In the genomic region with DNA sequence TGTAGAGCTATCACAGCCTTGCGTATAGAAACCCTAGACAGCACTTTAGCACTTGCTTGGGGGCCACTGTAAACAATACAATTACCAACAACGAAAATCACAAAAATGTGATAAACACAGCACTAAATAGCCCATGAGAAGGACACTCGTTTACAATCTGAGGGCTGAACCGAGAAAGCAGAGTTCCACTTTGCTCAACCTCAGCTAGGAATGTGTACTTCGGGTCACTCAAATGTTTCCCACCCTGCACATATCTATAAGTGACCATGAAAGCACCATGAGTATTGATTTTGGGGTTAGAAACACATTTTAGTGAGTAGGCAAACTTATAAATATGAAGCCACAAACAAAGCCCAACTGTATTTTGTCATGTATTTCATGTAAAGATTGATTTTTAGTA, we compare ENCODE assay signal across 38 cellular contexts.
"Had no signal": no experiment of that assay in that cellular context is flagged by ENCODE, and none has a peak within 500 bp of the region (broad histone marks: within the 10 kb centered on the region; RNA-seq: fewer than 3 reads in every experiment).

No MANE protein-coding gene starts in this region.

- ATAC-seq: activated naive CD4-positive, alpha-beta T cell treated with anti-CD3 and anti-CD28 coated beads, Interleukin-2, amount 50 U/mL, for 72 hours; activated naive CD8-positive, alpha-beta T cell treated with anti-CD3 and anti-CD28 coated beads, Interleukin-2, amount 50 U/mL, for 24 hours; activated T-cell treated with anti-CD3 and anti-CD28 coated beads, Interleukin-2, amount 50 U/mL, for 4 hours; activated T-cell treated with anti-CD3 and anti-CD28 coated beads, Interleukin-2, amount 50 U/mL, for 72 hours; activated T-helper 17 cell treated with anti-CD3 and anti-CD28 coated beads, Interleukin-2, amount 50 U/mL, for 72 hours; body of pancreas had no signal

- H3K4me3 Mint-ChIP-seq: activated naive CD4-positive, alpha-beta T cell treated with anti-CD3 and anti-CD28 coated beads for 36 hours; activated naive CD4-positive, alpha-beta T cell treated with anti-CD3 and anti-CD28 coated beads, Interleukin-2, amount 10 ng/mL, durations not matched to agents 7 days and 5 days; activated naive CD4-positive, alpha-beta T cell treated with anti-CD3 and anti-CD28 coated beads, Interleukin-2, amount 50 U/mL, for 24 hours; activated naive CD8-positive, alpha-beta T cell; activated naive CD8-positive, alpha-beta T cell treated with anti-CD3 and anti-CD28 coated beads for 36 hours; activated naive CD8-positive, alpha-beta T cell treated with anti-CD3 and anti-CD28 coated beads, Interleukin-2, amount 10 ng/mL, durations not matched to agents 7 days and 5 days; activated naive CD8-positive, alpha-beta T cell treated with anti-CD3 and anti-CD28 coated beads, Interleukin-2, amount 50 U/mL, for 24 hours; activated T-cell treated with anti-CD3 and anti-CD28 coated beads, Interleukin-2, amount 50 U/mL, for 24 hours; activated T-cell treated with anti-CD3 and anti-CD28 coated beads, Interleukin-2, amount 50 U/mL, for 4 hours; activated T-cell treated with anti-CD3 and anti-CD28 coated beads, Interleukin-2, amount 50 U/mL, for 72 hours; activated T-helper 1 cell treated with anti-CD3 and anti-CD28 coated beads, Interleukin-12 subunit alpha, Interleukin-12 subunit beta, Interleukin-2, Interleukin-4 antibody, amounts not matched to agents 30 ng/mL and 10 ng/mL and 1 ng/mL, durations not matched to agents 14 hours and 24 hours and 36 hours; activated T-helper 17 cell treated with anti-CD3 and anti-CD28 coated beads, Interleukin-2, amount 50 U/mL, for 72 hours; brain; central memory CD8-positive, alpha-beta T cell had no signal

- H3K27ac ChIP-seq: adrenal gland, ascending aorta, body of pancreas, brain microvascular endothelial cell, breast epithelium, cardiac muscle cell had no signal

- H3K36me3 ChIP-seq: adrenal gland, ascending aorta, brain microvascular endothelial cell, breast epithelium, cardiac muscle cell had no signal

- DNase-seq: activated effector memory CD4-positive, alpha-beta T cell treated with anti-CD3 and anti-CD28 coated beads, Interleukin-2, amount 50 U/mL, for 16 hours; activated effector memory CD4-positive, alpha-beta T cell treated with Interleukin-2 at 50 U/mL for 16 hours; activated gamma-delta T cell; activated gamma-delta T cell treated with Interleukin-2 at 50 U/mL for 16 hours; activated naive CD4-positive, alpha-beta T cell treated with anti-CD3 and anti-CD28 coated beads for 36 hours; activated naive CD4-positive, alpha-beta T cell treated with anti-CD3 and anti-CD28 coated beads, Interleukin-2, amount 10 ng/mL, durations not matched to agents 7 days and 5 days; activated naive CD4-positive, alpha-beta T cell treated with anti-CD3 and anti-CD28 coated beads, Interleukin-2, amount 50 U/mL, for 16 hours; activated naive CD4-positive, alpha-beta T cell treated with Interleukin-2 at 50 U/mL for 16 hours; activated naive CD8-positive, alpha-beta T cell treated with anti-CD3 and anti-CD28 coated beads for 36 hours; activated naive CD8-positive, alpha-beta T cell treated with anti-CD3 and anti-CD28 coated beads, Interleukin-2, amount 10 ng/mL, durations not matched to agents 7 days and 5 days; activated naive CD8-positive, alpha-beta T cell treated with anti-CD3 and anti-CD28 coated beads, Interleukin-2, amount 50 U/mL, for 24 hours; activated T-cell treated with anti-CD3 and anti-CD28 coated beads, Interleukin-2, amount 50 U/mL, for 1 hour; activated T-cell treated with anti-CD3 and anti-CD28 coated beads, Interleukin-2, amount 50 U/mL, for 24 hours; activated T-cell treated with anti-CD3 and anti-CD28 coated beads, Interleukin-2, amount 50 U/mL, for 4 hours; activated T-cell treated with anti-CD3 and anti-CD28 coated beads, Interleukin-2, amount 50 U/mL, for 48 hours; activated T-cell treated with anti-CD3 and anti-CD28 coated beads, Interleukin-2, amount 50 U/mL, for 72 hours; adrenal gland; amniotic stem cell; amygdala; anterior cingulate cortex; aorta; body of pancreas; brain microvascular endothelial cell; caudate nucleus; central memory CD4-positive, alpha-beta T cell; cerebellar nuclear complex had no signal

- FAIRE-seq: astrocyte had no signal

- H3K27ac Mint-ChIP-seq: activated naive CD4-positive, alpha-beta T cell treated with anti-CD3 and anti-CD28 coated beads for 36 hours; activated naive CD4-positive, alpha-beta T cell treated with anti-CD3 and anti-CD28 coated beads, Interleukin-2, amount 10 ng/mL, durations not matched to agents 7 days and 5 days; activated naive CD4-positive, alpha-beta T cell treated with anti-CD3 and anti-CD28 coated beads, Interleukin-2, amount 50 U/mL, for 24 hours; activated naive CD4-positive, alpha-beta T cell treated with anti-CD3 and anti-CD28 coated beads, Interleukin-2, amount 50 U/mL, for 72 hours; activated naive CD8-positive, alpha-beta T cell; activated naive CD8-positive, alpha-beta T cell treated with anti-CD3 and anti-CD28 coated beads for 36 hours; activated naive CD8-positive, alpha-beta T cell treated with anti-CD3 and anti-CD28 coated beads, Interleukin-2, amount 10 ng/mL, durations not matched to agents 7 days and 5 days; activated naive CD8-positive, alpha-beta T cell treated with anti-CD3 and anti-CD28 coated beads, Interleukin-2, amount 50 U/mL, for 24 hours; activated T-cell treated with anti-CD3 and anti-CD28 coated beads, Interleukin-2, amount 50 U/mL, for 24 hours; activated T-cell treated with anti-CD3 and anti-CD28 coated beads, Interleukin-2, amount 50 U/mL, for 72 hours; activated T-helper 1 cell treated with anti-CD3 and anti-CD28 coated beads, Interleukin-12 subunit alpha, Interleukin-12 subunit beta, Interleukin-2, Interleukin-4 antibody, amounts not matched to agents 30 ng/mL and 10 ng/mL and 1 ng/mL, durations not matched to agents 14 hours and 24 hours and 36 hours; activated T-helper 17 cell treated with anti-CD3 and anti-CD28 coated beads, Interleukin-2, amount 50 U/mL, for 72 hours; activated T-helper 2 cell treated with anti-CD3 and anti-CD28 coated beads, Interferon-gamma antibody, Interleukin-2, Interleukin-4, amounts not matched to agents 10 μg/mL and 5 μg/mL and 100 μg/mL, durations not matched to agents 14 hours and 24 hours and 36 hours; brain had no signal

- H3K27me3 ChIP-seq: adrenal gland, ascending aorta, body of pancreas, brain microvascular endothelial cell, breast epithelium, cardiac muscle cell had no signal

- H3K9me3 Mint-ChIP-seq: activated naive CD4-positive, alpha-beta T cell treated with anti-CD3 and anti-CD28 coated beads for 36 hours; activated naive CD4-positive, alpha-beta T cell treated with anti-CD3 and anti-CD28 coated beads, Interleukin-2, amount 10 ng/mL, durations not matched to agents 7 days and 5 days; activated naive CD4-positive, alpha-beta T cell treated with anti-CD3 and anti-CD28 coated beads, Interleukin-2, amount 50 U/mL, for 24 hours; activated naive CD4-positive, alpha-beta T cell treated with anti-CD3 and anti-CD28 coated beads, Interleukin-2, amount 50 U/mL, for 72 hours; activated naive CD8-positive, alpha-beta T cell treated with anti-CD3 and anti-CD28 coated beads for 36 hours; activated naive CD8-positive, alpha-beta T cell treated with anti-CD3 and anti-CD28 coated beads, Interleukin-2, amount 10 ng/mL, durations not matched to agents 7 days and 5 days; activated naive CD8-positive, alpha-beta T cell treated with anti-CD3 and anti-CD28 coated beads, Interleukin-2, amount 50 U/mL, for 24 hours; activated T-cell treated with anti-CD3 and anti-CD28 coated beads, Interleukin-2, amount 50 U/mL, for 24 hours; activated T-cell treated with anti-CD3 and anti-CD28 coated beads, Interleukin-2, amount 50 U/mL, for 4 hours; activated T-cell treated with anti-CD3 and anti-CD28 coated beads, Interleukin-2, amount 50 U/mL, for 72 hours; activated T-helper 1 cell treated with anti-CD3 and anti-CD28 coated beads, Interleukin-12 subunit alpha, Interleukin-12 subunit beta, Interleukin-2, Interleukin-4 antibody, amounts not matched to agents 30 ng/mL and 10 ng/mL and 1 ng/mL, durations not matched to agents 14 hours and 24 hours and 36 hours; activated T-helper 17 cell treated with anti-CD3 and anti-CD28 coated beads, Interleukin-2, amount 50 U/mL, for 72 hours; activated T-helper 2 cell treated with anti-CD3 and anti-CD28 coated beads, Interferon-gamma antibody, Interleukin-2, Interleukin-4, amounts not matched to agents 10 μg/mL and 5 μg/mL and 100 μg/mL, durations not matched to agents 14 hours and 24 hours and 36 hours; brain; central memory CD8-positive, alpha-beta T cell had no signal

- H3K4me1 Mint-ChIP-seq: activated naive CD4-positive, alpha-beta T cell treated with anti-CD3 and anti-CD28 coated beads, Interleukin-2, amount 10 ng/mL, durations not matched to agents 7 days and 5 days; activated naive CD4-positive, alpha-beta T cell treated with anti-CD3 and anti-CD28 coated beads, Interleukin-2, amount 50 U/mL, for 24 hours; activated naive CD8-positive, alpha-beta T cell treated with anti-CD3 and anti-CD28 coated beads for 36 hours; activated naive CD8-positive, alpha-beta T cell treated with anti-CD3 and anti-CD28 coated beads, Interleukin-2, amount 10 ng/mL, durations not matched to agents 7 days and 5 days; activated naive CD8-positive, alpha-beta T cell treated with anti-CD3 and anti-CD28 coated beads, Interleukin-2, amount 50 U/mL, for 24 hours; activated T-helper 17 cell treated with anti-CD3 and anti-CD28 coated beads, Interleukin-2, amount 50 U/mL, for 72 hours; brain; central memory CD8-positive, alpha-beta T cell had no signal

- H3K36me3 Mint-ChIP-seq: activated naive CD4-positive, alpha-beta T cell treated with anti-CD3 and anti-CD28 coated beads, Interleukin-2, amount 10 ng/mL, durations not matched to agents 7 days and 5 days; activated naive CD4-positive, alpha-beta T cell treated with anti-CD3 and anti-CD28 coated beads, Interleukin-2, amount 50 U/mL, for 24 hours; activated naive CD4-positive, alpha-beta T cell treated with anti-CD3 and anti-CD28 coated beads, Interleukin-2, amount 50 U/mL, for 72 hours; activated naive CD8-positive, alpha-beta T cell; activated naive CD8-positive, alpha-beta T cell treated with anti-CD3 and anti-CD28 coated beads for 36 hours; activated naive CD8-positive, alpha-beta T cell treated with anti-CD3 and anti-CD28 coated beads, Interleukin-2, amount 10 ng/mL, durations not matched to agents 7 days and 5 days; brain had no signal

- H3K4me1 ChIP-seq: adrenal gland, ascending aorta, body of pancreas, breast epithelium had no signal

- H3K4me3 ChIP-seq: adrenal gland, ascending aorta, body of pancreas, breast epithelium, cardiac muscle cell had no signal

- H3K9me3 ChIP-seq: adrenal gland, ascending aorta, body of pancreas, breast epithelium had no signal
